In genomic region chr1:33426906-33427305, GRCh38 we compare ENCODE assay signal across 11 cellular contexts.
"Had no signal": no experiment of that assay in that cellular context is flagged by ENCODE, and none has a peak within 500 bp of the region (broad histone marks: within the 10 kb centered on the region; RNA-seq: fewer than 3 reads in every experiment).

No MANE protein-coding gene starts in this region.

- H3K27ac ChIP-seq: skin epidermis had no signal

- ATAC-seq: effector memory CD8-positive, alpha-beta T cell had no signal

- DNase-seq: activated B cell treated with CpG ODN at 0.5 μM for 24 hours; activated CD4-positive, alpha-beta T cell treated with anti-CD3 and anti-CD28 coated beads, Interleukin-2, amount 10 ng/mL, durations not matched to agents 7 days and 5 days; activated CD8-positive, alpha-beta memory T cell treated with anti-CD3 and anti-CD28 coated beads for 24 hours; activated effector memory CD4-positive, alpha-beta T cell treated with Interleukin-2 at 50 U/mL for 16 hours; amniotic stem cell; cerebellar nuclear complex; effector memory CD8-positive, alpha-beta T cell; glutamatergic neuron; nephron progenitor cell had no signal

- FAIRE-seq: urothelium cell line had no signal

- H3K4me3 ChIP-seq: skin epidermis had no signal
